ENCODE assay signal across 26 cellular contexts in the genomic region with DNA sequence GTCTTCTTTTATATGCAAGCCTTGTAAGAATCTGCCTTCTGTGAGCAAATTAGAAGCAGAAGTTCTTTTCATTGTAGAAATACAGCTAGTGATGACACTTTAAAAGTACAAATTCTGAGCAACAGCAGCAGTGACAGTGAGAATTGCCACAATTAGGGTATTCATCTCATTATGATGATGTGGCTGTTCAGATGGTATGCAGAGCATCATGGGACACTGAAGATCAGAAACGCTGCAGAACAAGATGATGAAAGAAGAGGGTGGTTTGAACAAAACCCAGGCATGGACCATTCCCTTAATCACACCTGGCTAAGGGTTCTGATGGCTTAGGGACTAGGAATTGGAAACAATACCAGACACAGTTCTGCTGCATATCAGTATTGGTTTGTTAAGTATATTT.
DNase-seq lines count a peak whose midpoint lies in the region; ATAC-seq and TF ChIP-seq lines count a peak whose summit lies in the region.
"Had no signal": no experiment of that assay in that cellular context is flagged by ENCODE, and none has a peak within 500 bp of the region (broad histone marks: within the 10 kb centered on the region; RNA-seq: fewer than 3 reads in every experiment).

No MANE protein-coding gene starts in this region.

- no peak for ATAC-seq in HG02588 (IDR thresholded peaks at IDR 0.05; ENCODE audit: unreplicated experiment)
- ATAC-seq: activated CD4-positive, alpha-beta T cell treated with anti-CD3 and anti-CD28 coated beads for 36 hours; right lobe of liver had no signal

- H3K36me3 ChIP-seq in MG63 = no peaks in the 10 kb centered on the region
- H3K36me3 ChIP-seq in colonic mucosa = no peaks in the 10 kb centered on the region
- H3K36me3 ChIP-seq: left ventricle myocardium inferior, neutrophil, right lobe of liver, upper lobe of left lung had no signal

- H3K4me1 ChIP-seq in colonic mucosa = no peaks in the 10 kb centered on the region
- H3K4me1 ChIP-seq: left ventricle myocardium inferior, right lobe of liver, upper lobe of left lung had no signal

- H3K27me3 ChIP-seq in MG63 (no peaks in the 10 kb centered on the region), colonic mucosa (no peaks in the 10 kb centered on the region)
- H3K27me3 ChIP-seq: neutrophil, right lobe of liver, upper lobe of left lung had no signal

- TF ChIP-seq CTCF in colonic mucosa (IDR thresholded peaks at IDR 0.05) = no peak

- DNase-seq in HCEC 1CT = peak; percentile 5
- DNase-seq in amniotic epithelial cell (ENCODE audit: low read depth) = peak; percentile 44
- peak; percentile 3 for DNase-seq in iris pigment epithelial cell (ENCODE audit: low read depth)
- DNase-seq in substantia nigra (lab: John Stamatoyannopoulos, UW) = no peak
- DNase-seq in MG63 = no peak
- no peak for DNase-seq in colonic mucosa
- DNase-seq: activated CD4-positive, alpha-beta T cell treated with anti-CD3 and anti-CD28 coated beads for 36 hours; activated naive CD4-positive, alpha-beta T cell treated with anti-CD3 and anti-CD28 coated beads, Interleukin-2, amount 50 U/mL, for 16 hours; amniotic stem cell; DMS79; GDM1; GOT3; islet precursor cell; left ventricle myocardium inferior; NCI-H2081 treated with DMSO at 0.1 percent for 48 hours; NCI-H226; NCI-H526 treated with DMSO at 0.1 percent for 48 hours; right lobe of liver; SIG-M5; stimulated activated CD4-positive, alpha-beta T cell treated with anti-CD3 and anti-CD28 coated beads, Interleukin-4, amount 100 ng/mL, for 1 hour; T-helper 9 cell; upper lobe of left lung had no signal

- intact Hi-C loops in colonic mucosa (cut with DNase I) = no loop called here

- H3K27ac ChIP-seq in substantia nigra (ENCODE audit: low read depth, low read length, poor library complexity, severe bottlenecking) (peak overlapping the region; percentile 26), colonic mucosa (no peak overlapping the region)
- H3K27ac ChIP-seq: KMS-11, left ventricle myocardium inferior, neutrophil, right lobe of liver, upper lobe of left lung, VCaP had no signal

- no peak overlapping the region for H3K9ac ChIP-seq in colonic mucosa (ENCODE audit: low read depth in 2 of 2, low read length in 2 of 2)
- H3K9ac ChIP-seq: KMS-11 had no signal

- H3K9me3 ChIP-seq in MG63 (no peaks in the 10 kb centered on the region), colonic mucosa (no peaks in the 10 kb centered on the region)
- H3K9me3 ChIP-seq: neutrophil, upper lobe of left lung had no signal

- H3K4me3 ChIP-seq in MG63 = no peak overlapping the region
- no peak overlapping the region for H3K4me3 ChIP-seq in colonic mucosa
- H3K4me3 ChIP-seq: left ventricle myocardium inferior, right lobe of liver, upper lobe of left lung had no signal

Comparison
In these comparisons a context has a peak if more than half of its experiments do, and no peak if none do; other contexts are left out.
1. DNase-seq: peak in HCEC 1CT (single experiment), amniotic epithelial cell (single experiment) and iris pigment epithelial cell (single experiment); none in substantia nigra (0 of 49), MG63 (single experiment) and colonic mucosa (single experiment).